Comparison of ENCODE assay signal across 14 cellular contexts in the genomic region with DNA sequence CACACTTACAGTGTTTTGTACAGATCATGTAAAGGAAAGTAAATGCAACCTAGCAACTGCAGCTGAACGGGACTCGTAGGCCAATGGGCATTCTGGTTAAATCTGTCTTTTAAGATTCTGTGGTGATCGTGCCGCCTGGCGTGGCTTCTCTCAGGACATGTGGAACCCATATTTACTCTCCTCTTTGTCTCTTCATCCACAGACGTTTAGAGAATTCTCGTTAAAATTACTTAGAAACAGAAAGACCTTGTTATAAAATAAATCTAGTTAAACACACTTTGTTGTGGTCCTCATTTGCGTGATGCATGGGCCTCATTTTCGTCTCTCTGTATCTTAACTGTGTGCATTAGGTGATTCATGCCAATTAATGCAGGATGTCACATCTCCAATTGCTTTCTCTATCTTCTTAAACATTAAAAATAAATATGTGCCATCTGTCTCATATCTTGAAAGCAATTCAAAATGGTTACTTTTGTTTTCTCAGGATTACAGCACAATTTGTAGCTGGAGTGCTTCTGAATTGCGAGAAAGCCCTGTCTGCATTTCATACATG. TPM values are rescaled to one million over a fixed set of nuclear protein-coding genes. Genes with fewer than 3 reads are reported as not detected.
DNase-seq lines count a peak whose midpoint lies in the region; ATAC-seq, FAIRE-seq and TF ChIP-seq lines count a peak whose summit lies in the region.
"Had no signal": no experiment of that assay in that cellular context is flagged by ENCODE, and none has a peak within 500 bp of the region (broad histone marks: within the 10 kb centered on the region; RNA-seq: fewer than 3 reads in every experiment).

No MANE protein-coding gene starts in this region.

- peaks cover 12 to 38% of the 10 kb centered on the region in 2 donors for H3K4me1 ChIP-seq in ascending aorta
- H3K4me1 ChIP-seq in smooth muscle cell (ENCODE audit: low read depth): peaks cover 20% of the 10 kb centered on the region
- H3K4me1 ChIP-seq in PC-9 (replicated peaks; ENCODE audit: insufficient read depth): peaks cover 34% of the 10 kb centered on the region

- no peak for ATAC-seq in GM18868 (IDR thresholded peaks at IDR 0.05; ENCODE audit: unreplicated experiment)
- ATAC-seq: stimulated activated naive CD8-positive, alpha-beta T cell treated with anti-CD3 and anti-CD28 coated beads, Interleukin-15, Interleukin-2, amounts not matched to agents 100 U/mL and 50 U/mL, for 24 hours had no signal

- TF ChIP-seq POLR2A in GM12891 (IDR thresholded peaks at IDR 0.05; ENCODE audit: low read depth, low read length): peak; percentile 43; the same call in 1 of the 2 replicates

- no peak for FAIRE-seq in GM12891 (lab: Jason Lieb, UNC)

- no peak overlapping the region for H3K9ac ChIP-seq in smooth muscle cell (ENCODE audit: low read depth)

- H2AFZ ChIP-seq in smooth muscle cell (ENCODE audit: low read depth) (no peak overlapping the region), PC-9 (no peak overlapping the region)

- peaks cover 6% of the 10 kb centered on the region for H3K79me2 ChIP-seq in smooth muscle cell (ENCODE audit: low read depth)
- peaks cover 18% of the 10 kb centered on the region for H3K79me2 ChIP-seq in PC-9 (ENCODE audit: low read depth)

- CTCF ChIA-PET in PC-9 (lab: Charles Lee): no interaction called here

- H3K27ac ChIP-seq in ascending aorta (peak overlapping the region; percentile 92 to 97), smooth muscle cell (ENCODE audit: low read depth) (peak overlapping the region; percentile 99), PC-9 (no peak overlapping the region)

- TF ChIP-seq CTCF in ascending aorta (IDR thresholded peaks at IDR 0.05) (no peak), fibroblast of mammary gland (conservative IDR thresholded peaks at IDR 0.05; ENCODE audit: control insufficient read depth, insufficient read depth, low read depth, low read length) (no peak), smooth muscle cell (IDR thresholded peaks at IDR 0.05; ENCODE audit: borderline replicate concordance, insufficient read depth, poor library complexity, severe bottlenecking) (no peak), PC-9 (conservative IDR thresholded peaks at IDR 0.05) (no peak)

- POLR2A ChIA-PET in PC-9 (lab: Charles Lee; ENCODE audit: unreplicated experiment): no interaction called here

- H3K4me3 ChIP-seq in ascending aorta (no peak overlapping the region), fibroblast of mammary gland (ENCODE audit: control insufficient read depth, low read depth, low read length) (no peak overlapping the region), smooth muscle cell (no peak overlapping the region), PC-9 (no peak overlapping the region), MG63 (no peak overlapping the region)
- H3K4me3 ChIP-seq: lung had no signal

- H3K9me3 ChIP-seq in ascending aorta: no peaks in the 10 kb centered on the region
- H3K9me3 ChIP-seq in smooth muscle cell (replicated peaks; ENCODE audit: low read depth): no peaks in the 10 kb centered on the region
- no peaks in the 10 kb centered on the region; the same call in 1 of the 2 replicates for H3K9me3 ChIP-seq in PC-9 (ENCODE audit: insufficient read depth, low read depth)
- no peaks in the 10 kb centered on the region for H3K9me3 ChIP-seq in MG63

- H3K27me3 ChIP-seq in ascending aorta (no peaks in the 10 kb centered on the region), smooth muscle cell (ENCODE audit: low read depth) (no peaks in the 10 kb centered on the region), PC-9 (ENCODE audit: insufficient read depth, low read depth) (no peaks in the 10 kb centered on the region), MG63 (no peaks in the 10 kb centered on the region)

- intact Hi-C loops in ascending aorta (cut with DNase I) (loop anchor here (2.0 kb wide), 2 partner anchors 19 to 469 kb away; no protein-coding TSS in a partner anchor), PC-9 (cut with micrococcal nuclease; ENCODE audit: unreplicated experiment) (loop anchor here (10.0 kb wide), 1 partner anchor 849 kb away; no protein-coding TSS in a partner anchor)

- H4K20me1 ChIP-seq in smooth muscle cell (ENCODE audit: low read depth): peaks cover 12% of the 10 kb centered on the region
- H4K20me1 ChIP-seq in PC-9 (ENCODE audit: insufficient read depth): no peaks in the 10 kb centered on the region

- DNase-seq in GM12891 (ENCODE audit: insufficient read length, low spot score) (no peak), ascending aorta (ENCODE audit: low spot score in 2 of 2) (peak in 1 of 2 donors; percentile 64), fibroblast of mammary gland (ENCODE audit: low read depth) (peak; percentile 73), smooth muscle cell (lab: John Stamatoyannopoulos, UW; ENCODE audit: unreplicated experiment) (no peak), PC-9 (no peak), MG63 (no peak)
- DNase-seq: activated CD4-positive, alpha-beta T cell treated with anti-CD3 and anti-CD28 coated beads for 1 hour; cerebellar nuclear complex; DMS 273 treated with DMSO at 0.1 percent for 48 hours; NCI-H1436 treated with DMSO at 0.1 percent for 48 hours; NCI-H774; stimulated activated naive CD8-positive, alpha-beta T cell treated with anti-CD3 and anti-CD28 coated beads, Interleukin-15, Interleukin-2, amounts not matched to agents 100 U/mL and 50 U/mL, for 24 hours had no signal

- WGBS in smooth muscle cell (ENCODE audit: low lambda C conversion rate): 36% methylated on average over 10 of the region's 10 CpGs

- no peak overlapping the region for H3K4me2 ChIP-seq in smooth muscle cell
- no peak overlapping the region for H3K4me2 ChIP-seq in PC-9

- BruUV-seq in PC-9 (replicated peaks; lab: Mats Ljungman, UMichigan): no TSS peak

- H3K9me2 ChIP-seq in PC-9 (ENCODE audit: insufficient read depth): no peaks in the 10 kb centered on the region

- peaks cover 17 to 25% of the 10 kb centered on the region in 2 donors for H3K36me3 ChIP-seq in ascending aorta
- H3K36me3 ChIP-seq in smooth muscle cell (ENCODE audit: low read depth): no peaks in the 10 kb centered on the region
- peaks cover 19% of the 10 kb centered on the region for H3K36me3 ChIP-seq in PC-9 (ENCODE audit: low read depth)
- H3K36me3 ChIP-seq in MG63: peaks cover 29% of the 10 kb centered on the region

- H3F3A ChIP-seq in smooth muscle cell (ENCODE audit: low read depth) (peaks cover 29% of the 10 kb centered on the region), PC-9 (ENCODE audit: insufficient read depth, low read depth) (peaks cover 30% of the 10 kb centered on the region)

TF ChIP-seq in GM12891, 5 proteins besides CTCF, POLR2A, EP300 and RAD21:
- TF ChIP-seq TAF1 (IDR thresholded peaks at IDR 0.05; ENCODE audit: low read depth, low read length) (no peak), PAX5 (IDR thresholded peaks at IDR 0.05; ENCODE audit: insufficient read depth, low read length, severe bottlenecking) (no peak), POLR2AphosphoS5 (IDR thresholded peaks at IDR 0.05; ENCODE audit: low read depth, low read length) (no peak; the same call in 1 of the 2 replicates), POU2F2 (IDR thresholded peaks at IDR 0.05; ENCODE audit: low read depth, low read length) (no peak), SPI1 (IDR thresholded peaks at IDR 0.05; ENCODE audit: low read depth, low read length) (no peak)

RNA-seq across cellular contexts. Expression of gene KLF6, which starts 11.5 kb away (rescaled TPM):
- polyA plus RNA-seq in GM12891 (2012; ENCODE audit: low read depth, missing spikeins): 67.9 TPM
- total RNA-seq in ascending aorta: 144 TPM
- total RNA-seq in smooth muscle cell: 171 and 198 TPM in 2 replicates
- 519 and 728 TPM in 2 replicates for polyA plus RNA-seq in smooth muscle cell
- total RNA-seq in PC-9 (2021): 27.7 and 41.9 TPM in 2 replicates
- total RNA-seq in MG63 (2014; rRNA removed; shearing (Covaris generic); ENCODE audit: low replicate concordance): 38.8 and 40.4 TPM in 2 replicates
